ENCODE assay signal across 1 cellular context in the genomic region with DNA sequence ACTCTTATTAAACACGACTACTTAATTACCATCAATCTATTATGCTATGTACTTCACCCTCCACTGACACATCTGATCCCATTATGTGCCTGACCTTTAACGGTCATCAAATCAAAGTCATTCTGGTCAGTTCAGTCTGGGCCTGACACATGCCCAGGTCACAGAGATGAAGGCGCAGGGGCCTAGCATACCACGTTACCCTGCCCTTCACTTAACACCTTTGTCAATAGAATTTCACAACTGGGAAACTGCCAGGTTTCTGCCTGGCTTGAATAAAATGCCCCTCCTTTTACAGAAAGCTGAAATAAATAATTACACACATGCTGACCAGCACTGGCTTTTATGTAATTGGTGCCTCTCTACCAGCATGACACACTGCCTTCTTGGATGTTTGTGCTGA.
TF ChIP-seq lines count a peak whose summit lies in the region.

No MANE protein-coding gene starts in this region.

TF ChIP-seq in WTC11, 78 proteins besides CTCF, POLR2A, EP300 and RAD21:
- TF ChIP-seq, protein P1, sequence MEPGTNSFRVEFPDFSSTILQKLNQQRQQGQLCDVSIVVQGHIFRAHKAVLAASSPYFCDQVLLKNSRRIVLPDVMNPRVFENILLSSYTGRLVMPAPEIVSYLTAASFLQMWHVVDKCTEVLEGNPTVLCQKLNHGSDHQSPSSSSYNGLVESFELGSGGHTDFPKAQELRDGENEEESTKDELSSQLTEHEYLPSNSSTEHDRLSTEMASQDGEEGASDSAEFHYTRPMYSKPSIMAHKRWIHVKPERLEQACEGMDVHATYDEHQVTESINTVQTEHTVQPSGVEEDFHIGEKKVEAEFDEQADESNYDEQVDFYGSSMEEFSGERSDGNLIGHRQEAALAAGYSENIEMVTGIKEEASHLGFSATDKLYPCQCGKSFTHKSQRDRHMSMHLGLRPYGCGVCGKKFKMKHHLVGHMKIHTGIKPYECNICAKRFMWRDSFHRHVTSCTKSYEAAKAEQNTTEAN (CRISPR knock-in tag; IDR thresholded peaks at IDR 0.05): no peak
- TF ChIP-seq, protein P2, sequence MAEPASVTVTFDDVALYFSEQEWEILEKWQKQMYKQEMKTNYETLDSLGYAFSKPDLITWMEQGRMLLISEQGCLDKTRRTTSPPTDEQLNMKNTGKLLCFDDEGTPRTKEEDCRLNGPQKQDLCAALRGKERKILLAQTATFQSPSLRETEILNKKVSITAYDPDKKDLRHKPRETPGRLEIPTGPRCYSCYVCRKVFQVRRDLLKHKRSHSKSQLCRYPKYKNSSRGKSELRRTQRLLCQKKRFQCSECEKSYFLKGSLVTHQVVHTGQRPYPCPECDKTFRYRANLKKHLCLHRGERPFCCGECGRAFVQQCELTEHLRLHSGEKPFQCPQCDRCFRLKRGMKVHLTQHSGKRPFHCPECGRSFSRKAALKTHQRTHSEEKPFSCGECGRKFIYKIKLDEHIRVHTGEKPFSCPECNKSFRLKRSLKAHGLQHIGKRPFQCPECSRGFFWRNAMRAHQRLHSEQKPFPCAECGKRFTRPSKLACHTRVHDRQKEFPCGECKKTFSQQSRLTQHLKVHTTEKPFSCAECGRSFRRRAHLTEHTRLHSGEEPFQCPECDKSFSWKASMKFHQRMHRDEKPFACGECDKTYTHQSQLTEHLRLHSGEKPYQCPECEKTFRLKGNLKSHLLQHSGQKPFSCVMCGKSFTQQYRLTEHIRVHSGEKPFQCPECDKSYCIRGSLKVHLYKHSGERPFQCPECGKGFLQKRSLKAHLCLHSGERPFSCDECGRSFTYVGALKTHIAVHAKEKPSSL (CRISPR knock-in tag; conservative IDR thresholded peaks at IDR 0.05): no peak
- TF ChIP-seq NR1H2 (CRISPR knock-in tag; IDR thresholded peaks at IDR 0.05) (no peak), NFE2L1 (CRISPR knock-in tag; IDR thresholded peaks at IDR 0.05) (no peak), RELA (CRISPR knock-in tag; IDR thresholded peaks at IDR 0.05; ENCODE audit: borderline replicate concordance) (no peak), TCF7 (CRISPR knock-in tag; IDR thresholded peaks at IDR 0.05; ENCODE audit: low read depth) (no peak), ATF3 (CRISPR knock-in tag; conservative IDR thresholded peaks at IDR 0.05) (no peak), ESRRA (CRISPR knock-in tag; IDR thresholded peaks at IDR 0.05; ENCODE audit: borderline replicate concordance) (no peak), ZNF671 (CRISPR knock-in tag; IDR thresholded peaks at IDR 0.05) (no peak), ZNF532 (CRISPR knock-in tag; IDR thresholded peaks at IDR 0.05; ENCODE audit: borderline replicate concordance) (no peak), KAT7 (CRISPR knock-in tag; IDR thresholded peaks at IDR 0.05; ENCODE audit: borderline replicate concordance) (no peak), ZNF263 (CRISPR knock-in tag; IDR thresholded peaks at IDR 0.05; ENCODE audit: low read depth) (no peak), TEAD1 (CRISPR knock-in tag; IDR thresholded peaks at IDR 0.05) (no peak)
- TF ChIP-seq, protein P3, sequence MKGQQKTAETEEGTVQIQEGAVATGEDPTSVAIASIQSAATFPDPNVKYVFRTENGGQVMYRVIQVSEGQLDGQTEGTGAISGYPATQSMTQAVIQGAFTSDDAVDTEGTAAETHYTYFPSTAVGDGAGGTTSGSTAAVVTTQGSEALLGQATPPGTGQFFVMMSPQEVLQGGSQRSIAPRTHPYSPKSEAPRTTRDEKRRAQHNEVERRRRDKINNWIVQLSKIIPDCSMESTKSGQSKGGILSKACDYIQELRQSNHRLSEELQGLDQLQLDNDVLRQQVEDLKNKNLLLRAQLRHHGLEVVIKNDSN (CRISPR knock-in tag; IDR thresholded peaks at IDR 0.05): no peak
- TF ChIP-seq, protein P4, sequence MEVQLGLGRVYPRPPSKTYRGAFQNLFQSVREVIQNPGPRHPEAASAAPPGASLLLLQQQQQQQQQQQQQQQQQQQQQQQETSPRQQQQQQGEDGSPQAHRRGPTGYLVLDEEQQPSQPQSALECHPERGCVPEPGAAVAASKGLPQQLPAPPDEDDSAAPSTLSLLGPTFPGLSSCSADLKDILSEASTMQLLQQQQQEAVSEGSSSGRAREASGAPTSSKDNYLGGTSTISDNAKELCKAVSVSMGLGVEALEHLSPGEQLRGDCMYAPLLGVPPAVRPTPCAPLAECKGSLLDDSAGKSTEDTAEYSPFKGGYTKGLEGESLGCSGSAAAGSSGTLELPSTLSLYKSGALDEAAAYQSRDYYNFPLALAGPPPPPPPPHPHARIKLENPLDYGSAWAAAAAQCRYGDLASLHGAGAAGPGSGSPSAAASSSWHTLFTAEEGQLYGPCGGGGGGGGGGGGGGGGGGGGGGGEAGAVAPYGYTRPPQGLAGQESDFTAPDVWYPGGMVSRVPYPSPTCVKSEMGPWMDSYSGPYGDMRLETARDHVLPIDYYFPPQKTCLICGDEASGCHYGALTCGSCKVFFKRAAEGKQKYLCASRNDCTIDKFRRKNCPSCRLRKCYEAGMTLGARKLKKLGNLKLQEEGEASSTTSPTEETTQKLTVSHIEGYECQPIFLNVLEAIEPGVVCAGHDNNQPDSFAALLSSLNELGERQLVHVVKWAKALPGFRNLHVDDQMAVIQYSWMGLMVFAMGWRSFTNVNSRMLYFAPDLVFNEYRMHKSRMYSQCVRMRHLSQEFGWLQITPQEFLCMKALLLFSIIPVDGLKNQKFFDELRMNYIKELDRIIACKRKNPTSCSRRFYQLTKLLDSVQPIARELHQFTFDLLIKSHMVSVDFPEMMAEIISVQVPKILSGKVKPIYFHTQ (CRISPR knock-in tag; IDR thresholded peaks at IDR 0.05): no peak
